In the genomic region with DNA sequence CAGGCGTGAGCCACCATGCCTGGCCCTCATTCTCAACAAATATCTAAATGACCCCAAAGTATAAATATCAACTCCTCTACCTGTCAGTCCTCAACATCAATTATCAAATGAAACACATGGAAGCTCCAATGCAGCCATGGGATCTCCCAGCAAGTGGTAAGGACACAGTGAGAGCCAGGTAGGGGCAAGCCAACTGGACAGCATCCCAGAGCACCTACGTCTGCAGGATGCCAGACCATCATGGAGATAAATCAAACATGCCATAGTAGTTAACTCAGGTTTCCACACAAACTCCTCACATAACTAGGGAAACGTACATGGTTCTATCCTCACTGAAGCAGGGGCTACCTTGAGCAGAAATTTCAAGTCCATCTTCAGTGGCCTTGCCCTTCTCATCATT, we compare ENCODE assay signal across 27 cellular contexts.
"Had no signal": no experiment of that assay in that cellular context is flagged by ENCODE, and none has a peak within 500 bp of the region (broad histone marks: within the 10 kb centered on the region; RNA-seq: fewer than 3 reads in every experiment).

No MANE protein-coding gene starts in this region.

- ATAC-seq: effector memory CD8-positive, alpha-beta T cell; esophagus mucosa; foreskin keratinocyte; gastrocnemius medialis; gastroesophageal sphincter; heart left ventricle had no signal

- H3K36me3 ChIP-seq: colonic mucosa, esophagus muscularis mucosa, esophagus squamous epithelium, gastrocnemius medialis, gastroesophageal sphincter, heart left ventricle had no signal

- FAIRE-seq: colon, endometrium, endothelial cell of umbilical vein, frontal cortex had no signal

- H3K4me3 ChIP-seq: colonic mucosa, dorsolateral prefrontal cortex, esophagus muscularis mucosa, esophagus squamous epithelium, gastrocnemius medialis, gastroesophageal sphincter, heart left ventricle had no signal

- H3K27me3 ChIP-seq: colonic mucosa, esophagus muscularis mucosa, esophagus squamous epithelium, foreskin keratinocyte, gastroesophageal sphincter had no signal

- DNase-seq: colonic mucosa; cortex of kidney; dermis blood vessel endothelial cell; dorsolateral prefrontal cortex; effector CD4-positive, alpha-beta T cell; effector CD8-positive, alpha-beta T cell; effector memory CD4-positive, alpha-beta T cell; effector memory CD8-positive, alpha-beta T cell; endodermal cell; erythroblast; esophagus squamous epithelium; foreskin fibroblast; foreskin keratinocyte; foreskin melanocyte; gastrocnemius medialis; glutamatergic neuron; head of caudate nucleus; heart left ventricle had no signal

- H3K4me3 Mint-ChIP-seq: dendritic cell treated with granulocyte-macrophage colony-stimulating factor and Interleukin-4, amounts not matched to agents 40 ng/mL and 50 ng/mL, for 4 days; effector memory CD8-positive, alpha-beta T cell; endodermal cell had no signal

- H3K27ac ChIP-seq: colonic mucosa, dorsolateral prefrontal cortex, epithelial cell of prostate, esophagus muscularis mucosa, esophagus squamous epithelium, foreskin keratinocyte, gastrocnemius medialis, gastroesophageal sphincter, heart left ventricle had no signal

- H3K9me3 Mint-ChIP-seq: dendritic cell treated with granulocyte-macrophage colony-stimulating factor and Interleukin-4, amounts not matched to agents 40 ng/mL and 50 ng/mL, for 4 days; effector memory CD8-positive, alpha-beta T cell had no signal

- H3K27ac Mint-ChIP-seq: dendritic cell treated with granulocyte-macrophage colony-stimulating factor and Interleukin-4, amounts not matched to agents 40 ng/mL and 50 ng/mL, for 4 days; effector memory CD8-positive, alpha-beta T cell; endodermal cell had no signal

- H3K4me1 Mint-ChIP-seq: endodermal cell had no signal

- H3K4me1 ChIP-seq: colonic mucosa, esophagus muscularis mucosa, esophagus squamous epithelium, foreskin keratinocyte, gastrocnemius medialis, gastroesophageal sphincter, heart left ventricle had no signal

- H3K9me3 ChIP-seq: colonic mucosa, esophagus squamous epithelium, gastrocnemius medialis, gastroesophageal sphincter, heart left ventricle had no signal
